Comparison of ENCODE assay signal across 19 cellular contexts in the genomic region with DNA sequence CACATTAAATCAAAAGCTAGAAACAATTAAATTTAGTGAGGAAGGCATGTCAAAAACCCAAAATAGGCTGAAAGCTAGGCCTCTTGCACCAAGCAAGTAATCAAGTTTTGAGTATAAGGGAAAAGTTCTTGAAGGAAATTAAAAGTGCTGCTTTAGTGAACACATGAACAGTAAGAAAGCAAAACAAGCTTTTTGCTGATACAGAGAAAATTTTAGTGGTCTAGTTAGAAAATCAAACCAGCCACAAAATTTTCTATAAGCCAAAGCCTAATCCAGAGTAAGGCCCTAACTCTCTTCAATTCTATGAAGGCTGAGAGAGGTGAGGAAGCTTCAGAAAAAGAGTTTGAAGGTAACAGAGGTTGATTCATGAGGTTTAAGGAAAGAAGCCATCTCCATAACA.
A peak's percentile ranks its signal among the peaks of the same experiment; 100 is the strongest.
DNase-seq lines count a peak whose midpoint lies in the region; ATAC-seq, FAIRE-seq and TF ChIP-seq lines count a peak whose summit lies in the region.
"Had no signal": no experiment of that assay in that cellular context is flagged by ENCODE, and none has a peak within 500 bp of the region (broad histone marks: within the 10 kb centered on the region; RNA-seq: fewer than 3 reads in every experiment).

No MANE protein-coding gene starts in this region.

- H3K18ac ChIP-seq in IMR-90 (ENCODE audit: low read depth, low read length): no peak overlapping the region

- H2AK5ac ChIP-seq in IMR-90 (ENCODE audit: low read depth, low read length): no peak overlapping the region

- H2BK120ac ChIP-seq in IMR-90 (ENCODE audit: low read depth, low read length): no peak overlapping the region

- DNase-seq in A549 (ENCODE audit: low read depth in 1 of 2, low spot score in 1 of 2) (no peak), IMR-90 (no peak), K562 (ENCODE audit: extremely low read depth in 1 of 4, low spot score in 3 of 4) (no peak), T-helper 2 cell (no peak)
- DNase-seq in activated CD4-positive, CD25-positive, alpha-beta regulatory T cell (lab: John Stamatoyannopoulos, UW): no peak
- DNase-seq: 8988T; C1 segment of cervical spinal cord; Calu3; CD4-positive, alpha-beta memory T cell; COR-L47; DMS53; DMS79 treated with DMSO at 0.1 percent for 48 hours; GF-D8; GOT3; H7; HCEC 1CT had no signal

- no peak overlapping the region for H3K14ac ChIP-seq in IMR-90 (replicated peaks; ENCODE audit: low read depth, low read length)

- H3K36me3 ChIP-seq in IMR-90 (ENCODE audit: control insufficient read depth, insufficient read depth, low read length) (peaks cover 7% of the 10 kb centered on the region; the same call in 1 of the 2 replicates), K562 (ENCODE audit: control insufficient read depth, insufficient read depth, low read length) (no peaks in the 10 kb centered on the region)

- H3K4me2 ChIP-seq in A549 (no peak overlapping the region), IMR-90 (ENCODE audit: low read depth, low read length) (no peak overlapping the region), K562 (ENCODE audit: insufficient read depth, low read length) (no peak overlapping the region)

- no peak overlapping the region for H4K91ac ChIP-seq in IMR-90 (ENCODE audit: insufficient read depth, low read depth, low read length)

- TF ChIP-seq RAD21 in A549 (conservative IDR thresholded peaks at IDR 0.05 in 1 of 2, IDR thresholded peaks at IDR 0.05 in 1 of 2) (no peak), IMR-90 (IDR thresholded peaks at IDR 0.05; ENCODE audit: low read length) (no peak), K562 (CRISPR knock-in tag; conservative IDR thresholded peaks at IDR 0.05 in 1 of 2, IDR thresholded peaks at IDR 0.05 in 1 of 2) (no peak)

- no peak for FAIRE-seq in A549 (lab: Jason Lieb, UNC)
- FAIRE-seq in K562 (lab: Jason Lieb, UNC): no peak
- FAIRE-seq: GM12891, GM18507 had no signal

- no peak overlapping the region for H4K5ac ChIP-seq in IMR-90 (ENCODE audit: low read depth, low read length)

- intact Hi-C loops in IMR-90 (cut with micrococcal nuclease) (loop anchor here (5.0 kb wide), 1 partner anchor 38 kb away; no protein-coding TSS in a partner anchor), K562 (cut with micrococcal nuclease) (no loop called here)

- peaks cover 4% of the 10 kb centered on the region; the same call in 1 of the 3 replicates for H3K4me1 ChIP-seq in A549
- H3K4me1 ChIP-seq in IMR-90 (ENCODE audit: control insufficient read depth, insufficient read depth, low read length): peaks cover 2% of the 10 kb centered on the region; the same call in 1 of the 2 replicates
- no peaks in the 10 kb centered on the region for H3K4me1 ChIP-seq in K562 (replicated peaks in 1 of 2; ENCODE audit: control insufficient read depth in 2 of 2, insufficient read depth in 2 of 2, low read length in 2 of 2)

- in situ Hi-C loops in IMR-90 (cut with MboI; ENCODE audit: low sequenced_read_pairs): no loop called here
- in situ Hi-C loops in K562 (cut with MboI): no loop called here

- H2BK5ac ChIP-seq in IMR-90 (ENCODE audit: low read depth, low read length, poor library complexity, severe bottlenecking): no peak overlapping the region

- dilution Hi-C loops in IMR-90 (cut with HindIII; ENCODE audit: low sequenced_read_pairs, unreplicated experiment): no loop called here

- H3K9ac ChIP-seq in IMR-90 (ENCODE audit: low read depth, low read length) (no peak overlapping the region), K562 (ENCODE audit: insufficient read depth in 1 of 2, low read depth in 2 of 2, low read length in 2 of 2) (no peak overlapping the region)

- H3K4me3 ChIP-seq in A549 (no peak overlapping the region), IMR-90 (ENCODE audit: insufficient read depth, low read depth, low read length) (no peak overlapping the region), K562 (no peak overlapping the region)

- H3K4ac ChIP-seq in IMR-90 (ENCODE audit: low read depth, low read length): no peak overlapping the region

- H4K20me1 ChIP-seq in IMR-90 (ENCODE audit: insufficient read depth, low read length) (no peaks in the 10 kb centered on the region), K562 (replicated peaks; ENCODE audit: control insufficient read depth, insufficient read depth, low read length) (no peaks in the 10 kb centered on the region)

- H2BK15ac ChIP-seq in IMR-90 (ENCODE audit: low read depth, low read length): no peak overlapping the region

- TF ChIP-seq EP300 in A549 (IDR thresholded peaks at IDR 0.05) (no peak), K562 (IDR thresholded peaks at IDR 0.05; ENCODE audit: low read length) (no peak)

- H3K9me1 ChIP-seq in IMR-90 (ENCODE audit: insufficient read depth, low read length): 0 out of 2 replicates have a peak, but pooled peaks cover 3% of the 10 kb centered on the region
- H3K9me1 ChIP-seq in K562 (ENCODE audit: control insufficient read depth, insufficient read depth, low read length): no peaks in the 10 kb centered on the region

- H4K8ac ChIP-seq in IMR-90 (ENCODE audit: low read depth in 2 of 2, low read length in 2 of 2): no peak overlapping the region

- no peak overlapping the region for H3K56ac ChIP-seq in IMR-90 (ENCODE audit: extremely low read depth, insufficient read depth, low read length)

- TF ChIP-seq POLR2A in A549 (IDR thresholded peaks at IDR 0.05; ENCODE audit: low read length): no peak
- TF ChIP-seq POLR2A in IMR-90 (IDR thresholded peaks at IDR 0.05; ENCODE audit: low read depth, low read length): no peak
- TF ChIP-seq POLR2A in K562 (conservative IDR thresholded peaks at IDR 0.05): no peak

- H3K79me1 ChIP-seq in IMR-90 (ENCODE audit: low read depth in 1 of 2, low read length in 2 of 2): peaks cover 7 to 15% of the 10 kb centered on the region in 2 experiments; a peak in 2 of 4 replicates

- H3K79me2 ChIP-seq in K562 (ENCODE audit: control insufficient read depth, insufficient read depth, low read length): no peaks in the 10 kb centered on the region

- TF ChIP-seq CTCF in A549 (IDR thresholded peaks at IDR 0.05): no peak
- TF ChIP-seq CTCF in IMR-90 (conservative IDR thresholded peaks at IDR 0.05; ENCODE audit: low read depth, low read length): no peak
- no peak for TF ChIP-seq CTCF in K562 (IDR thresholded peaks at IDR 0.05 in 2 of 3, conservative IDR thresholded peaks at IDR 0.05 in 1 of 3; ENCODE audit: insufficient read depth in 2 of 3, low read depth in 1 of 3, low read length in 3 of 3)

- no peaks in the 10 kb centered on the region for H3K27me3 ChIP-seq in IMR-90 (ENCODE audit: control insufficient read depth, insufficient read depth, low read length)
- no peaks in the 10 kb centered on the region for H3K27me3 ChIP-seq in K562 (ENCODE audit: control insufficient read depth in 2 of 2, insufficient read depth in 2 of 2, low read length in 2 of 2)

- H3K27ac ChIP-seq in A549 (no peak overlapping the region), IMR-90 (ENCODE audit: insufficient read depth, low read length) (no peak overlapping the region), K562 (ENCODE audit: extremely low read depth, low read depth, low read length) (no peak overlapping the region)

- CTCF ChIA-PET in A549 (lab: Yijun Ruan, JAX): interaction anchor here (0.7 kb wide), 1 partner anchor 164 kb away, joined by 3 read pairs; no protein-coding TSS in a partner anchor
- CTCF ChIA-PET in IMR-90 (lab: Yijun Ruan, JAX): no interaction called here
- CTCF ChIA-PET in K562 (lab: Yijun Ruan, JAX; ENCODE audit: low intra/inter-chr PET ratio): no interaction called here

- no TSS peak for BruUV-seq in IMR-90 (replicated peaks; lab: Mats Ljungman, UMichigan)
- no TSS peak for BruUV-seq in K562 (replicated peaks; lab: Mats Ljungman, UMichigan)

- POLR2A ChIA-PET in A549 (lab: Yijun Ruan, JAX): no interaction called here
- POLR2A ChIA-PET in IMR-90 (lab: Charles Lee; ENCODE audit: unreplicated experiment): no interaction called here
- POLR2A ChIA-PET in K562 (lab: Yijun Ruan, JAX): no interaction called here

- H2BK20ac ChIP-seq in IMR-90 (ENCODE audit: low read depth, low read length): no peak overlapping the region

- no peak overlapping the region for H3K23ac ChIP-seq in IMR-90 (ENCODE audit: low read depth, low read length)

- H3K9me3 ChIP-seq in A549 (no peaks in the 10 kb centered on the region), IMR-90 (ENCODE audit: control insufficient read depth, insufficient read depth, low read length) (no peaks in the 10 kb centered on the region), K562 (replicated peaks; ENCODE audit: control insufficient read depth, insufficient read depth, low read depth, low read length) (no peaks in the 10 kb centered on the region)

- no peak overlapping the region for H2AK9ac ChIP-seq in IMR-90 (replicated peaks; ENCODE audit: low read depth, low read length, poor library complexity)

- H2AFZ ChIP-seq in IMR-90 (replicated peaks; ENCODE audit: low read length, poor library complexity): no peak overlapping the region
- H2AFZ ChIP-seq in K562 (ENCODE audit: low read depth, low read length): no peak overlapping the region

- ATAC-seq in A549 (no peak), IMR-90 (ENCODE audit: low read depth) (no peak), K562 (no peak), GM19328 (IDR thresholded peaks at IDR 0.05; ENCODE audit: unreplicated experiment) (no peak)

TF ChIP-seq in A549, 52 proteins besides CTCF, POLR2A, EP300 and RAD21:
- peak; percentile 85 for TF ChIP-seq MAFK (IDR thresholded peaks at IDR 0.05; ENCODE audit: partially characterized antibody)
- TF ChIP-seq, protein P1, sequence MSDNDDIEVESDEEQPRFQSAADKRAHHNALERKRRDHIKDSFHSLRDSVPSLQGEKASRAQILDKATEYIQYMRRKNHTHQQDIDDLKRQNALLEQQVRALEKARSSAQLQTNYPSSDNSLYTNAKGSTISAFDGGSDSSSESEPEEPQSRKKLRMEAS (IDR thresholded peaks at IDR 0.05): no peak

TF ChIP-seq in IMR-90, 13 proteins besides CTCF, POLR2A, EP300 and RAD21:
- TF ChIP-seq MAFK (IDR thresholded peaks at IDR 0.05; ENCODE audit: low read depth, low read length) (peak; percentile 55), NFE2L2 (IDR thresholded peaks at IDR 0.05; ENCODE audit: low read depth, low read length) (no peak)
TF ChIP-seq in IMR-90: peak in this region for 1.

TF ChIP-seq in K562, 482 proteins besides CTCF, POLR2A, EP300 and RAD21:
- no peak for TF ChIP-seq SMAD3 (CRISPR knock-in tag; conservative IDR thresholded peaks at IDR 0.05)
- TF ChIP-seq MAFK (IDR thresholded peaks at IDR 0.05; ENCODE audit: low read length): peak; percentile 46; the same call in 1 of the 2 replicates
- no peak for TF ChIP-seq L3MBTL2 (IDR thresholded peaks at IDR 0.05)
- peak; percentile 73 for TF ChIP-seq C11orf30 (IDR thresholded peaks at IDR 0.05; ENCODE audit: low read depth)
- peak; percentile 54; the same call in 1 of the 2 replicates for TF ChIP-seq MAFF (IDR thresholded peaks at IDR 0.05; ENCODE audit: low read length)
- TF ChIP-seq MAFG (tag; conservative IDR thresholded peaks at IDR 0.05): peak; percentile 68
- peak; percentile 80 for TF ChIP-seq ZNF316 (IDR thresholded peaks at IDR 0.05)
- TF ChIP-seq ARID2 (IDR thresholded peaks at IDR 0.05): no peak
TF ChIP-seq in K562: peak in this region for 5.
